1 cellular context compared by ENCODE assay signal in the genomic region with DNA sequence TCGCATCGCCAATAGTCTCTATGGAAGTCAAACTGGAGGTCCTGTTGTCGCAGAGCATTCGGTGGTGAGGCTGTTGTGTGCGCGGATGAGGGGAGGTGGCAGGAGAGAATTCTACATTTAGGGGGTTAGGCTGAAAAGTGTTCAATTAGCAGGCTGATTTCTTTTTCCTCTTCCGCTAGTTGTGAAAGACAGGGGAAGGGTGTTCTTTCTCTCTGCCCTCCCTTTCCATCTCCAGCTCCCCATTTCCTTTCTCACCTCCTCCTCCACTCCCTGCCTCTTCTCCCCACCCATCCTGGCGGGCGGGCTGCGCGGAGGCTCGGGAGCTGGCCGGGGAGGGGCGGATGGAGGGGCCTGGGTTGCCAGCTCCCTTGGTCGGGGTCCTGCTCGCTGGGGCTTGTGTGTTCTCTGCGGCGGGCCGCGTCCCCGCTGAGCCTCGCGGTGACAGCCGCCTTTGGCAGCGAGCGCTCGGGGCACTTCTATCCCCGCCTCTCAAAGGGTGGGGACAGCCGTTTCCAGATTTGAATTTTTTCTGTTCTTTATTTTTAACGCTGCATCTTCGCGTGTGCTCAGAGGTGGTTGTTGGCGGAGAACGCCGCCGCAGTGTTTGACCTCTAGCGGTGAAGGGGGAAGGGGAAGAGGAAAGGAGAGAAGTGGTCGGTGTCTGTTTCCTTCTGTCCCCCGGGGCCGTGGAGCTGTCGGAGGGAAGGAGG.
A peak's percentile ranks its signal among the peaks of the same experiment; 100 is the strongest.
TF ChIP-seq lines count a peak whose summit lies in the region.

No MANE protein-coding gene starts in this region.

TF ChIP-seq in WTC11, 78 proteins besides CTCF, POLR2A, EP300 and RAD21 (continued from another document):
- TF ChIP-seq, protein P1, sequence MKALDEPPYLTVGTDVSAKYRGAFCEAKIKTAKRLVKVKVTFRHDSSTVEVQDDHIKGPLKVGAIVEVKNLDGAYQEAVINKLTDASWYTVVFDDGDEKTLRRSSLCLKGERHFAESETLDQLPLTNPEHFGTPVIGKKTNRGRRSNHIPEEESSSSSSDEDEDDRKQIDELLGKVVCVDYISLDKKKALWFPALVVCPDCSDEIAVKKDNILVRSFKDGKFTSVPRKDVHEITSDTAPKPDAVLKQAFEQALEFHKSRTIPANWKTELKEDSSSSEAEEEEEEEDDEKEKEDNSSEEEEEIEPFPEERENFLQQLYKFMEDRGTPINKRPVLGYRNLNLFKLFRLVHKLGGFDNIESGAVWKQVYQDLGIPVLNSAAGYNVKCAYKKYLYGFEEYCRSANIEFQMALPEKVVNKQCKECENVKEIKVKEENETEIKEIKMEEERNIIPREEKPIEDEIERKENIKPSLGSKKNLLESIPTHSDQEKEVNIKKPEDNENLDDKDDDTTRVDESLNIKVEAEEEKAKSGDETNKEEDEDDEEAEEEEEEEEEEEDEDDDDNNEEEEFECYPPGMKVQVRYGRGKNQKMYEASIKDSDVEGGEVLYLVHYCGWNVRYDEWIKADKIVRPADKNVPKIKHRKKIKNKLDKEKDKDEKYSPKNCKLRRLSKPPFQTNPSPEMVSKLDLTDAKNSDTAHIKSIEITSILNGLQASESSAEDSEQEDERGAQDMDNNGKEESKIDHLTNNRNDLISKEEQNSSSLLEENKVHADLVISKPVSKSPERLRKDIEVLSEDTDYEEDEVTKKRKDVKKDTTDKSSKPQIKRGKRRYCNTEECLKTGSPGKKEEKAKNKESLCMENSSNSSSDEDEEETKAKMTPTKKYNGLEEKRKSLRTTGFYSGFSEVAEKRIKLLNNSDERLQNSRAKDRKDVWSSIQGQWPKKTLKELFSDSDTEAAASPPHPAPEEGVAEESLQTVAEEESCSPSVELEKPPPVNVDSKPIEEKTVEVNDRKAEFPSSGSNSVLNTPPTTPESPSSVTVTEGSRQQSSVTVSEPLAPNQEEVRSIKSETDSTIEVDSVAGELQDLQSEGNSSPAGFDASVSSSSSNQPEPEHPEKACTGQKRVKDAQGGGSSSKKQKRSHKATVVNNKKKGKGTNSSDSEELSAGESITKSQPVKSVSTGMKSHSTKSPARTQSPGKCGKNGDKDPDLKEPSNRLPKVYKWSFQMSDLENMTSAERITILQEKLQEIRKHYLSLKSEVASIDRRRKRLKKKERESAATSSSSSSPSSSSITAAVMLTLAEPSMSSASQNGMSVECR (CRISPR knock-in tag; IDR thresholded peaks at IDR 0.05; ENCODE audit: borderline replicate concordance) = 0 out of 2 replicates have a peak, but pooled peaks have one; percentile 9
TF ChIP-seq in WTC11: peak in this region for 2.
